In the genomic region with DNA sequence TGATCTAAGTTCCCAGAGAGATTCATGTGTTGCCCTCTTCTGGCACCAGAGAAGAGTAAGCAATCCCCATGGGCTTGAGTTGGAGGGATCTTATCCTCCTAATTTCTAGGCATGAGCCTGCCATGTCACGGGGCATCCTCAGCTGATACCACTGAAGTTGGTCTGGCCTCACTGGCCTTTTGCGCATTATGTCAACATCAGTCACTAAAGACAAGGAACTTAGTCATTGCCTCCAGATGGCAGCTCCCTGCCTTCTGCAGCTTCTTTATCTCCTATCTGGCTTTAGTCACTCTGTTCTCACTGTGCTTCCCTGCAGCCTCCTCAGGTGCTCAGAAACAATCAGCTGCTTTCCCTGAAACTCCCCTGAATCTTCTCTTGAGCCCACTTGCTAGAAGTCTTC, we compare ENCODE assay signal across 20 cellular contexts.
"Had no signal": no experiment of that assay in that cellular context is flagged by ENCODE, and none has a peak within 500 bp of the region (broad histone marks: within the 10 kb centered on the region; RNA-seq: fewer than 3 reads in every experiment).

No MANE protein-coding gene starts in this region.

- ATAC-seq: activated naive CD8-positive, alpha-beta T cell treated with anti-CD3 and anti-CD28 coated beads, Interleukin-2, amount 50 U/mL, for 24 hours; activated T-helper 17 cell treated with anti-CD3 and anti-CD28 coated beads, Interleukin-2, amount 50 U/mL, for 72 hours; gastrocnemius medialis; heart right ventricle; left lobe of liver; mucosa of descending colon; naive thymus-derived CD4-positive, alpha-beta T cell; stimulated activated memory B cell treated with anti-CD40 and anti-IgM and Interleukin-4, amounts not matched to agents 10 μg/mL and 1 μg/mL and 100 μg/mL, for 72 hours had no signal

- H3K4me3 Mint-ChIP-seq: activated naive CD4-positive, alpha-beta T cell treated with anti-CD3 and anti-CD28 coated beads for 36 hours; activated naive CD8-positive, alpha-beta T cell treated with anti-CD3 and anti-CD28 coated beads, Interleukin-2, amount 50 U/mL, for 24 hours; activated T-helper 17 cell treated with anti-CD3 and anti-CD28 coated beads, Interleukin-2, amount 50 U/mL, for 72 hours; dendritic cell treated with granulocyte-macrophage colony-stimulating factor and Interleukin-4, amounts not matched to agents 40 ng/mL and 50 ng/mL, for 4 days; naive thymus-derived CD4-positive, alpha-beta T cell; stimulated activated memory B cell treated with anti-CD40 and anti-IgM and Interleukin-4, amounts not matched to agents 10 μg/mL and 1 μg/mL and 100 μg/mL, for 72 hours had no signal

- H3K36me3 Mint-ChIP-seq: stimulated activated memory B cell treated with anti-CD40 and anti-IgM and Interleukin-4, amounts not matched to agents 10 μg/mL and 1 μg/mL and 100 μg/mL, for 72 hours had no signal

- H3K9me3 Mint-ChIP-seq: activated T-helper 17 cell treated with anti-CD3 and anti-CD28 coated beads, Interleukin-2, amount 50 U/mL, for 72 hours had no signal

- H3K79me2 ChIP-seq: parathyroid adenoma had no signal

- H3K27me3 Mint-ChIP-seq: dendritic cell treated with granulocyte-macrophage colony-stimulating factor and Interleukin-4, amounts not matched to agents 40 ng/mL and 50 ng/mL, for 4 days; naive thymus-derived CD4-positive, alpha-beta T cell had no signal

- DNase-seq: activated CD4-positive, alpha-beta T cell treated with anti-CD3 and anti-CD28 coated beads for 1 hour; activated CD4-positive, alpha-beta T cell treated with anti-CD3 and anti-CD28 coated beads, Interleukin-2, amount 50 U/mL, for 4 hours; activated naive CD4-positive, alpha-beta T cell treated with anti-CD3 and anti-CD28 coated beads for 36 hours; activated naive CD8-positive, alpha-beta T cell treated with anti-CD3 and anti-CD28 coated beads, Interleukin-2, amount 50 U/mL, for 24 hours; activated T-cell treated with anti-CD3 and anti-CD28 coated beads for 4 hours; aorta; effector memory CD4-positive, alpha-beta T cell; gastrocnemius medialis; heart right ventricle; mucosa of descending colon; naive thymus-derived CD4-positive, alpha-beta T cell; T-helper 9 cell; tibial artery had no signal

- H3K4me3 ChIP-seq: breast epithelium, gastrocnemius medialis, heart right ventricle, mucosa of descending colon, tibial artery had no signal

- H3K4me1 Mint-ChIP-seq: activated naive CD8-positive, alpha-beta T cell treated with anti-CD3 and anti-CD28 coated beads, Interleukin-2, amount 50 U/mL, for 24 hours; activated T-helper 17 cell treated with anti-CD3 and anti-CD28 coated beads, Interleukin-2, amount 50 U/mL, for 72 hours; stimulated activated memory B cell treated with anti-CD40 and anti-IgM and Interleukin-4, amounts not matched to agents 10 μg/mL and 1 μg/mL and 100 μg/mL, for 72 hours had no signal

- H3K27me3 ChIP-seq: breast epithelium, gastrocnemius medialis, tibial artery had no signal

- H3K4me1 ChIP-seq: breast epithelium, gastrocnemius medialis, heart right ventricle, parathyroid adenoma, tibial artery had no signal

- H3K36me3 ChIP-seq: breast epithelium, gastrocnemius medialis, heart right ventricle, tibial artery had no signal

- H3K27ac Mint-ChIP-seq: activated naive CD4-positive, alpha-beta T cell treated with anti-CD3 and anti-CD28 coated beads for 36 hours; activated naive CD8-positive, alpha-beta T cell treated with anti-CD3 and anti-CD28 coated beads, Interleukin-2, amount 50 U/mL, for 24 hours; activated T-helper 17 cell treated with anti-CD3 and anti-CD28 coated beads, Interleukin-2, amount 50 U/mL, for 72 hours; dendritic cell treated with granulocyte-macrophage colony-stimulating factor and Interleukin-4, amounts not matched to agents 40 ng/mL and 50 ng/mL, for 4 days; naive thymus-derived CD4-positive, alpha-beta T cell; stimulated activated memory B cell treated with anti-CD40 and anti-IgM and Interleukin-4, amounts not matched to agents 10 μg/mL and 1 μg/mL and 100 μg/mL, for 72 hours had no signal

- H2AFZ ChIP-seq: parathyroid adenoma had no signal

- H3K27ac ChIP-seq: breast epithelium, epithelial cell of prostate, gastrocnemius medialis, heart right ventricle, parathyroid adenoma, tibial artery had no signal
